Comparison of ENCODE assay signal across 20 cellular contexts in the genomic region with DNA sequence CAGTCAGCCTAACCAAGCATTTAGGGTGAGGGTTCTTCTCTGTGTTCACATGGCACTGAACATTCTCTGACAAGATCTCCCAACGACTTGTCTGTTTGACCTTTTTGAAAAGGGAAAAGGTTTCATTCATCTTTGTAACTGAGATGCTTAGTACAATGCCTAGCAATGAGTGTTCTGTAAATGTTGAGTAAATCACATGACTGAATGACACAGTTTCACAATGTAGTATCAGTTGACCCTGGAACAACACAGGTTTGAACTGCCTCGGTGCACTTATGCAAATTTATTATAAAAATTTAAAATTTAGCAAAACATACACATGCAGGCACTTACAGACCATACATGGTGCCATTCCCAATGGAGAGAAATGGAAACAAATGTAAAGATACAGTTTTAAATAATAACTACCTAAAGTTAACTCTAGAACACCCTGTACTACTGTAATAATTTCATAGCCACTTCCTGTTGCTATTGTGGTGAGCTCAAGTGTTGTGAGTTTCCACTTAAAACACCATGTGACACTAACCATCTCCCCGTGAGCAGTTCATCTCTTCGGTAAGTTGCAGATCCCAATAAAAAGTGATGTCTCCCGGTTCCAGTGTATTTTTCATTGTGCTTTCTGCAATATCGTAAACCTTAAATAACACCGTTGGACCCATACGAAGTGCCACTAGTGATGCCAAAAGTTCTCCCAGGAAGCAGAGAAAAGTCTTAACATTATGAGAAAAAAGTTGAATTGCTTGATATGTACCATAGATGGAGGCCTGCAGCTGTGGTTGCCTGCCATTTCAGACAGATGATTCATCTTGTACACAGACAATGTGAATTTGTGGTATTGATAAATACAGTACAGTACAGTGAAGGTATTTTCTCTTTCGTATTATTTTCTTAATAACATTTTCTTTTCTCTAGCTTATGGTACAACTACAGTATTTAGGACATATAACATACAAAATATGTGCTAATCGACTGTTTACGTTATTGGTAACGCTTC. TPM values are rescaled to one million over a fixed set of nuclear protein-coding genes. Genes with fewer than 3 reads are reported as not detected.
A peak's percentile ranks its signal among the peaks of the same experiment; 100 is the strongest.
DNase-seq lines count a peak whose midpoint lies in the region; ATAC-seq and TF ChIP-seq lines count a peak whose summit lies in the region.
"Had no signal": no experiment of that assay in that cellular context is flagged by ENCODE, and none has a peak within 500 bp of the region (broad histone marks: within the 10 kb centered on the region; RNA-seq: fewer than 3 reads in every experiment).

No MANE protein-coding gene starts in this region.

- CTCF ChIA-PET in PC-3 (lab: Charles Lee), result no interaction called here

- H3K4me2 ChIP-seq in PC-3 (ENCODE audit: low read length), result peak overlapping the region; percentile 67

- no TSS peak for BruUV-seq in PC-3 (replicated peaks; lab: Mats Ljungman, UMichigan)

- no peaks in the 10 kb centered on the region for H3K9me3 ChIP-seq in PC-3 (ENCODE audit: low read length)
- H3K9me3 ChIP-seq: BLaER1 treated with 17β-estradiol and CSF1 and Interleukin-3, amounts not matched to agents 10 nM and 100 nM had no signal

- H3K4me3 ChIP-seq in PC-3 (ENCODE audit: low read length), result no peak overlapping the region
- H3K4me3 ChIP-seq: BLaER1 treated with 17β-estradiol and CSF1 and Interleukin-3, amounts not matched to agents 10 nM and 100 nM; lung had no signal

- peak; percentile 45 for ATAC-seq in GM18868 (IDR thresholded peaks at IDR 0.05; ENCODE audit: unreplicated experiment)
- ATAC-seq in HG03159 (IDR thresholded peaks at IDR 0.05; ENCODE audit: unreplicated experiment), result peak; percentile 51
- ATAC-seq in PC-3, result peak; percentile 68
- ATAC-seq: natural killer cell treated with Interleukin-12 subunit alpha and Interleukin-12 subunit beta and Interleukin-15 and Interleukin-18, amount 100 ng/mL, for 72 hours had no signal

- no peak for TF ChIP-seq CTCF in PC-3 (conservative IDR thresholded peaks at IDR 0.05; ENCODE audit: low read depth, low read length)

- H3K79me2 ChIP-seq in PC-3 (ENCODE audit: low read length), result no peaks in the 10 kb centered on the region

- no peaks in the 10 kb centered on the region for H3K27me3 ChIP-seq in PC-3 (ENCODE audit: low read length)
- H3K27me3 ChIP-seq: BLaER1 treated with 17β-estradiol and CSF1 and Interleukin-3, amounts not matched to agents 10 nM and 100 nM had no signal

- peak; percentile 68 for DNase-seq in PC-3
- peak; percentile 18 for DNase-seq in kidney tubule cell (ENCODE audit: low spot score)
- DNase-seq in OCI-M1 (lab: John Stamatoyannopoulos, UW), result no peak
- no peak for DNase-seq in iPS-NIHi7 (ENCODE audit: extremely low spot score)
- no peak for DNase-seq in GDM1 (lab: John Stamatoyannopoulos, UW)
- DNase-seq: activated CD4-positive, CD25-positive, alpha-beta regulatory T cell; activated effector memory CD4-positive, alpha-beta T cell treated with Interleukin-2 at 50 U/mL for 16 hours; anterior cingulate cortex; MV-4-11; NCI-H2081 treated with DMSO at 0.1 percent for 48 hours; NCI-H774; stimulated activated naive CD4-positive, alpha-beta T cell treated with Interleukin-2 at 50 U/mL for 16 hours; T-helper 1 cell had no signal

- no peak overlapping the region for H3K9ac ChIP-seq in PC-3 (ENCODE audit: low read length)
- H3K9ac ChIP-seq: BLaER1 treated with 17β-estradiol and CSF1 and Interleukin-3, amounts not matched to agents 10 nM and 100 nM had no signal

- no peaks in the 10 kb centered on the region for H4K20me1 ChIP-seq in PC-3 (ENCODE audit: low read length)
- H4K20me1 ChIP-seq: BLaER1 treated with 17β-estradiol and CSF1 and Interleukin-3, amounts not matched to agents 10 nM and 100 nM had no signal

- peaks cover 5% of the 10 kb centered on the region for H3F3A ChIP-seq in PC-3 (ENCODE audit: low read length, unreplicated experiment)

- intact Hi-C loops in PC-3 (cut with micrococcal nuclease), result no loop called here

- no peak overlapping the region for H3K27ac ChIP-seq in PC-3 (ENCODE audit: low read length)
- H3K27ac ChIP-seq: BLaER1 treated with 17β-estradiol and CSF1 and Interleukin-3, amounts not matched to agents 10 nM and 100 nM had no signal

- no peak overlapping the region for H2AFZ ChIP-seq in PC-3 (ENCODE audit: low read length)

- POLR2A ChIA-PET in PC-3 (lab: Charles Lee; ENCODE audit: unreplicated experiment), result no interaction called here

- H3K4me1 ChIP-seq in PC-3 (ENCODE audit: insufficient read depth, low read length), result peaks cover 41% of the 10 kb centered on the region
- H3K4me1 ChIP-seq: BLaER1 treated with 17β-estradiol and CSF1 and Interleukin-3, amounts not matched to agents 10 nM and 100 nM had no signal

- no peaks in the 10 kb centered on the region for H3K9me2 ChIP-seq in PC-3 (replicated peaks; ENCODE audit: low read length)

- no peaks in the 10 kb centered on the region for H3K36me3 ChIP-seq in PC-3 (ENCODE audit: low read depth, low read length)
- H3K36me3 ChIP-seq: BLaER1 treated with 17β-estradiol and CSF1 and Interleukin-3, amounts not matched to agents 10 nM and 100 nM had no signal

RNA-seq across cellular contexts. Expression of a gene that starts 33.9 kb away (rescaled TPM):
- total RNA-seq in PC-3 (2014; rRNA removed), result not detected in 2 replicates
- total RNA-seq: epithelial cell of proximal tubule; natural killer cell treated with Interleukin-12 subunit alpha and Interleukin-12 subunit beta and Interleukin-15 and Interleukin-18, amount 100 ng/mL, for 72 hours; RPMI7951 had no signal

Comparison
In these comparisons a context has a peak if more than half of its experiments do, and no peak if none do; other contexts are left out.
1. DNase-seq: peak in PC-3 (single experiment) and kidney tubule cell (single experiment); none in OCI-M1 (single experiment), iPS-NIHi7 (single experiment) and GDM1 (single experiment).
2. Peak in every context shown above with its lines, with median percentiles within 50 percentile points of each other: ATAC-seq.